ENCODE assay signal across 18 cellular contexts in genomic region chr16:30359871-30360170, GRCh38. TPM values are rescaled to one million over a fixed set of nuclear protein-coding genes. Genes with fewer than 3 reads are reported as not detected.
"Had no signal": no experiment of that assay in that cellular context is flagged by ENCODE, and none has a peak within 500 bp of the region (broad histone marks: within the 10 kb centered on the region; RNA-seq: fewer than 3 reads in every experiment).

No MANE protein-coding gene starts in this region.

- H3K4me3 ChIP-seq: esophagus squamous epithelium, mucosa of descending colon, prostate gland had no signal

- H3K9me3 ChIP-seq: esophagus squamous epithelium, mucosa of descending colon, prostate gland had no signal

- H3K27me3 Mint-ChIP-seq: activated B cell treated with CpG ODN at 0.5 μM for 24 hours; activated CD4-positive, alpha-beta T cell treated with anti-CD3 and anti-CD28 coated beads, Interleukin-2, amount 10 ng/mL, durations not matched to agents 7 days and 5 days; activated naive CD8-positive, alpha-beta T cell treated with anti-CD3 and anti-CD28 coated beads for 36 hours had no signal

- H3K27ac ChIP-seq: esophagus squamous epithelium, prostate gland had no signal

- H3K4me1 ChIP-seq: prostate gland had no signal

- H3K27me3 ChIP-seq: esophagus squamous epithelium had no signal

- H3K4me3 Mint-ChIP-seq: activated B cell treated with CpG ODN at 0.5 μM for 24 hours; activated CD4-positive, alpha-beta T cell treated with anti-CD3 and anti-CD28 coated beads, Interleukin-2, amount 10 ng/mL, durations not matched to agents 7 days and 5 days; activated naive CD8-positive, alpha-beta T cell treated with anti-CD3 and anti-CD28 coated beads for 36 hours; natural killer cell had no signal

- H3K36me3 ChIP-seq: prostate gland had no signal

- H3K27ac Mint-ChIP-seq: activated B cell treated with CpG ODN at 0.5 μM for 24 hours; activated CD4-positive, alpha-beta T cell treated with anti-CD3 and anti-CD28 coated beads, Interleukin-2, amount 10 ng/mL, durations not matched to agents 7 days and 5 days; activated naive CD8-positive, alpha-beta T cell treated with anti-CD3 and anti-CD28 coated beads for 36 hours had no signal

- DNase-seq: activated B cell treated with CpG ODN at 0.5 μM for 24 hours; activated CD4-positive, alpha-beta T cell treated with anti-CD3 and anti-CD28 coated beads, Interleukin-2, amount 10 ng/mL, durations not matched to agents 7 days and 5 days; activated effector memory CD4-positive, alpha-beta T cell treated with Interleukin-2 at 50 U/mL for 16 hours; activated naive CD8-positive, alpha-beta T cell treated with anti-CD3 and anti-CD28 coated beads for 36 hours; activated T-cell treated with anti-CD3 and anti-CD28 coated beads for 4 hours; anterior cingulate cortex; esophagus squamous epithelium; foreskin fibroblast; glutamatergic neuron; mucosa of descending colon; natural killer cell; occipital lobe; stimulated activated CD4-positive, alpha-beta T cell treated with anti-CD3 and anti-CD28 coated beads, Interleukin-12 subunit alpha, Interleukin-12 subunit beta, amount 100 ng/mL, for 4 hours; stimulated activated naive CD8-positive, alpha-beta T cell treated with anti-CD3 and anti-CD28 coated beads, Interleukin-15, Interleukin-2, amounts not matched to agents 100 U/mL and 50 U/mL, for 24 hours had no signal

- H3K9me3 Mint-ChIP-seq: activated B cell treated with CpG ODN at 0.5 μM for 24 hours; activated CD4-positive, alpha-beta T cell treated with anti-CD3 and anti-CD28 coated beads, Interleukin-2, amount 10 ng/mL, durations not matched to agents 7 days and 5 days; activated naive CD8-positive, alpha-beta T cell treated with anti-CD3 and anti-CD28 coated beads for 36 hours; natural killer cell had no signal

RNA-seq across cellular contexts. Expression of gene MYL11, which starts 14.8 kb away (rescaled TPM):
- total RNA-seq: activated B cell treated with CpG ODN at 0.5 μM for 24 hours; activated CD4-positive, alpha-beta T cell treated with anti-CD3 and anti-CD28 coated beads, Interleukin-2, amount 10 ng/mL, durations not matched to agents 7 days and 5 days; bronchial epithelial cell; esophagus squamous epithelium; sciatic nerve; temporal lobe had no signal
